In genomic region chr11:62726156-62727006, GRCh38 we compare ENCODE assay signal across 8 cellular contexts. TPM values are rescaled to one million over a fixed set of nuclear protein-coding genes. Genes with fewer than 3 reads are reported as not detected.
DNase-seq lines count a peak whose midpoint lies in the region; ATAC-seq and TF ChIP-seq lines count a peak whose summit lies in the region.

No MANE protein-coding gene starts in this region.

- 2% methylated on average over 34 of the region's 65 CpGs for WGBS in SK-N-SH (ENCODE audit: low lambda C conversion rate)
- 0 to 1% methylated on average over 28 to 53 of the region's 65 CpGs for WGBS in body of pancreas, 2 donors

- peak overlapping the region; percentile 97 to 100 for H3K4me3 Mint-ChIP-seq in stimulated activated naive CD8-positive, alpha-beta T cell treated with anti-CD3 and anti-CD28 coated beads, Interleukin-15, amount 100 ng/mL, for 72 hours

- H3K9ac ChIP-seq in SK-N-SH = peak overlapping the region; percentile 88
- H3K9ac ChIP-seq in HUES6 (ENCODE audit: low read length) = peak overlapping the region; percentile 86

- no peak for DNase-seq in SK-N-SH
- DNase-seq in body of pancreas = peak in 3 of 4 donors; percentile 25 to 34 (median 28)
- no peak for DNase-seq in stimulated activated naive CD8-positive, alpha-beta T cell treated with anti-CD3 and anti-CD28 coated beads, Interleukin-15, amount 100 ng/mL, for 72 hours
- no peak for DNase-seq in cerebellar cortex (ENCODE audit: low spot score)

- ATAC-seq in SK-N-SH treated with all-trans-retinoic acid at 6 μM for 48 hours (no peak), body of pancreas (no peak), GM18519 (IDR thresholded peaks at IDR 0.05; ENCODE audit: low FRiP score, unreplicated experiment) (no peak)
- ATAC-seq in stimulated activated naive CD8-positive, alpha-beta T cell treated with anti-CD3 and anti-CD28 coated beads, Interleukin-15, amount 100 ng/mL, for 72 hours = peak; percentile 4

- H2AFZ ChIP-seq in SK-N-SH (ENCODE audit: low read depth) = no peak overlapping the region

- H3K27me3 ChIP-seq in SK-N-SH (ENCODE audit: insufficient read depth) (no peaks in the 10 kb centered on the region), HUES6 (ENCODE audit: control insufficient read depth, insufficient read depth, low read length) (no peaks in the 10 kb centered on the region), body of pancreas (no peaks in the 10 kb centered on the region), layer of hippocampus (ENCODE audit: control insufficient read depth, insufficient read depth, low read length) (no peaks in the 10 kb centered on the region)

- TF ChIP-seq EP300 in SK-N-SH (IDR thresholded peaks at IDR 0.05; ENCODE audit: borderline replicate concordance in 1 of 2, low read depth in 1 of 2, low read length in 1 of 2) = no peak

- peaks cover 36 to 47% of the 10 kb centered on the region in 2 experiments for H3K36me3 ChIP-seq in SK-N-SH (replicated peaks in 1 of 2; ENCODE audit: control insufficient read depth in 1 of 2, insufficient read depth in 2 of 2, low read length in 1 of 2)
- peaks cover 43% of the 10 kb centered on the region for H3K36me3 ChIP-seq in HUES6 (ENCODE audit: control insufficient read depth, insufficient read depth, low read length)
- H3K36me3 ChIP-seq in body of pancreas (replicated peaks in 1 of 2; ENCODE audit: insufficient read depth in 1 of 2, low read depth in 2 of 2) = peaks cover 7 to 19% of the 10 kb centered on the region in 2 donors

- CTCF ChIA-PET in SK-N-SH (lab: Yijun Ruan, JAX) = interaction anchor here (0.7 to 2.3 kb wide), 6 partner anchors 20 to 100 kb away, joined by 3 to 9 read pairs (median 4); partner anchors contain the start of genes BSCL2 and TMEM179B

- H3K9me2 ChIP-seq in SK-N-SH = no peaks in the 10 kb centered on the region

- H3K27ac Mint-ChIP-seq in stimulated activated naive CD8-positive, alpha-beta T cell treated with anti-CD3 and anti-CD28 coated beads, Interleukin-15, amount 100 ng/mL, for 72 hours = peak overlapping the region; percentile 91 to 95

- TF ChIP-seq RAD21 in SK-N-SH (IDR thresholded peaks at IDR 0.05; ENCODE audit: low read length) = no peak

- POLR2A ChIA-PET in SK-N-SH (lab: Yijun Ruan, JAX) = interaction anchor here (0.8 to 4.5 kb wide), 14 partner anchors 9 to 153 kb away, joined by 3 to 33 read pairs (median 11); partner anchors contain the start of genes C11orf98, CSKMT, LBHD1 and MTA2

- no peaks in the 10 kb centered on the region for H3K9me3 Mint-ChIP-seq in stimulated activated naive CD8-positive, alpha-beta T cell treated with anti-CD3 and anti-CD28 coated beads, Interleukin-15, amount 100 ng/mL, for 72 hours

- TF ChIP-seq POLR2A in body of pancreas (IDR thresholded peaks at IDR 0.05) = no peak

- H3K9me3 ChIP-seq in SK-N-SH = no peaks in the 10 kb centered on the region
- H3K9me3 ChIP-seq in HUES6 (ENCODE audit: control insufficient read depth, insufficient read depth, low read depth, low read length) = no peaks in the 10 kb centered on the region
- no peaks in the 10 kb centered on the region for H3K9me3 ChIP-seq in body of pancreas

- no peaks in the 10 kb centered on the region for H3K27me3 Mint-ChIP-seq in stimulated activated naive CD8-positive, alpha-beta T cell treated with anti-CD3 and anti-CD28 coated beads, Interleukin-15, amount 100 ng/mL, for 72 hours

- TF ChIP-seq CTCF in SK-N-SH (IDR thresholded peaks at IDR 0.05) (no peak), body of pancreas (IDR thresholded peaks at IDR 0.05) (no peak)

- intact Hi-C loops in body of pancreas (cut with DNase I) = no loop called here

- peak overlapping the region; percentile 93 for H3K4me2 ChIP-seq in SK-N-SH

- H3K4me3 ChIP-seq in SK-N-SH (ENCODE audit: low read depth in 2 of 2, low read length in 1 of 2) (peak overlapping the region; percentile 89 to 92), HUES6 (ENCODE audit: low read depth, low read length) (peak overlapping the region; percentile 89), body of pancreas (peak overlapping the region; percentile 86 to 93)

- H3K27ac ChIP-seq in SK-N-SH (ENCODE audit: low read depth in 2 of 2, low read length in 1 of 2) (peak overlapping the region; percentile 99), HUES6 (ENCODE audit: low read depth, low read length) (peak overlapping the region; percentile 89; the same call in 1 of the 2 replicates), body of pancreas (peak overlapping the region; percentile 90 to 99 (median 97)), layer of hippocampus (ENCODE audit: low read depth, low read length) (peak overlapping the region; percentile 97)

- H3K79me2 ChIP-seq in SK-N-SH (ENCODE audit: insufficient read depth) = peaks cover 84% of the 10 kb centered on the region

- peaks cover 26% of the 10 kb centered on the region for H3F3A ChIP-seq in SK-N-SH (replicated peaks; ENCODE audit: insufficient read depth)

- H4K20me1 ChIP-seq in SK-N-SH (ENCODE audit: insufficient read depth) = peaks cover 36% of the 10 kb centered on the region

- peaks cover 12 to 21% of the 10 kb centered on the region in 2 experiments; a peak in 3 of 4 replicates for H3K4me1 ChIP-seq in SK-N-SH (ENCODE audit: control insufficient read depth in 1 of 2, insufficient read depth in 2 of 2, low read depth in 1 of 2, low read length in 1 of 2)
- H3K4me1 ChIP-seq in HUES6 (ENCODE audit: control insufficient read depth, insufficient read depth, low read length) = peaks cover 7% of the 10 kb centered on the region; the same call in 1 of the 2 replicates
- peaks cover 33% of the 10 kb centered on the region for H3K4me1 ChIP-seq in body of pancreas

- peaks cover 57% of the 10 kb centered on the region for H3K4me1 Mint-ChIP-seq in stimulated activated naive CD8-positive, alpha-beta T cell treated with anti-CD3 and anti-CD28 coated beads, Interleukin-15, amount 100 ng/mL, for 72 hours

TF ChIP-seq in SK-N-SH, 30 proteins besides CTCF, POLR2A, EP300 and RAD21:
- 0 out of 2 replicates have a peak, but pooled peaks have one; percentile 30 for TF ChIP-seq YY1 (IDR thresholded peaks at IDR 0.05; ENCODE audit: low read depth)
- no peak for TF ChIP-seq RFX5 (IDR thresholded peaks at IDR 0.05; ENCODE audit: low read length)

TF ChIP-seq in SK-N-SH treated with all-trans-retinoic acid at 6 μM for 48 hours, 23 proteins besides CTCF, POLR2A, EP300 and RAD21 (continues in another document):
- TF ChIP-seq ESRRG (CRISPR knock-in tag; IDR thresholded peaks at IDR 0.05) (no peak), POU6F1 (CRISPR knock-in tag; IDR thresholded peaks at IDR 0.05; ENCODE audit: borderline replicate concordance, low read depth) (no peak), OSR1 (CRISPR knock-in tag; IDR thresholded peaks at IDR 0.05) (no peak), PATZ1 (CRISPR knock-in tag; IDR thresholded peaks at IDR 0.05; ENCODE audit: borderline replicate concordance) (no peak), PPARA (CRISPR knock-in tag; IDR thresholded peaks at IDR 0.05; ENCODE audit: borderline replicate concordance) (no peak), TCF4 (CRISPR knock-in tag; IDR thresholded peaks at IDR 0.05; ENCODE audit: borderline replicate concordance) (no peak), ZNF70 (CRISPR knock-in tag; IDR thresholded peaks at IDR 0.05) (no peak), ZNF565 (CRISPR knock-in tag; conservative IDR thresholded peaks at IDR 0.05; ENCODE audit: low read depth) (no peak)

RNA-seq across cellular contexts. Expression of gene HNRNPUL2, which starts 0.9 kb away (rescaled TPM):
- polyA plus RNA-seq in SK-N-SH (2012; rRNA removed) = 31.0 and 33.5 TPM in 2 replicates
- 35.1 and 36.8 TPM in 2 replicates for polyA plus RNA-seq in SK-N-SH (2012; cell fraction: cytosol; rRNA removed)
- polyA plus RNA-seq in SK-N-SH (2012; cell fraction: nucleus; rRNA removed) = 12.0 and 19.6 TPM in 2 replicates
- total RNA-seq in body of pancreas = 10 to 100 TPM; 19.1 to 20.5 TPM

RNA-seq across cellular contexts. Expression of gene TTC9C, which starts 1.9 kb away (rescaled TPM):
- polyA plus RNA-seq in SK-N-SH (2012; rRNA removed) = 31.3 and 37.5 TPM in 2 replicates
- 28.6 and 29.3 TPM in 2 replicates for polyA plus RNA-seq in SK-N-SH (2012; cell fraction: cytosol; rRNA removed)
- polyA plus RNA-seq in SK-N-SH (2012; cell fraction: nucleus; rRNA removed) = 60.8 and 68.1 TPM in 2 replicates
- total RNA-seq in body of pancreas = 10 to 100 TPM; 12.5 to 18.5 TPM

RNA-seq across cellular contexts. Expression of gene GNG3, which starts 18.9 kb away (rescaled TPM):
- 0.11 and 0.16 TPM in 2 replicates for polyA plus RNA-seq in SK-N-SH (2012; rRNA removed)
- 0.09 and 0.10 TPM in 2 replicates for polyA plus RNA-seq in SK-N-SH (2012; cell fraction: cytosol; rRNA removed)
- polyA plus RNA-seq in SK-N-SH (2012; cell fraction: nucleus; rRNA removed) = 0.12 and 0.28 TPM in 2 replicates
- 1 to 10 TPM in 1 of 2 donors, not detected in 1; 1.0 TPM for total RNA-seq in body of pancreas

RNA-seq across cellular contexts. Expression of gene BSCL2, which starts 19.2 kb away (rescaled TPM):
- polyA plus RNA-seq in SK-N-SH (2012; rRNA removed) = 81.5 and 118 TPM in 2 replicates
- polyA plus RNA-seq in SK-N-SH (2012; cell fraction: cytosol; rRNA removed) = 48.4 and 73.1 TPM in 2 replicates
- polyA plus RNA-seq in SK-N-SH (2012; cell fraction: nucleus; rRNA removed) = 102 and 146 TPM in 2 replicates
- total RNA-seq in body of pancreas = 100 to 1,000 TPM in 1 of 2 donors, 10 to 100 TPM in 1; 44.6 to 248 TPM

RNA-seq across cellular contexts. Expression of gene ZBTB3, which starts 27.6 kb away (rescaled TPM):
- polyA plus RNA-seq in SK-N-SH (2012; rRNA removed) = 2.1 and 3.3 TPM in 2 replicates
- polyA plus RNA-seq in SK-N-SH (2012; cell fraction: cytosol; rRNA removed) = 2.4 and 3.7 TPM in 2 replicates
- polyA plus RNA-seq in SK-N-SH (2012; cell fraction: nucleus; rRNA removed) = 3.6 and 4.2 TPM in 2 replicates
- 1 to 10 TPM; 3.9 to 4.0 TPM for total RNA-seq in body of pancreas

Comparison
In these comparisons a context has a peak if more than half of its experiments do, and no peak if none do; other contexts are left out.
1. DNase-seq: peak in body of pancreas (3 of 4); none in SK-N-SH (single experiment), stimulated activated naive CD8-positive, alpha-beta T cell treated with anti-CD3 and anti-CD28 coated beads, Interleukin-15, amount 100 ng/mL, for 72 hours (0 of 2) and cerebellar cortex (single experiment).
2. Peak in every context shown above with its lines, with median percentiles within 50 percentile points of each other: H3K27ac ChIP-seq and H3K4me3 ChIP-seq.